8 cellular contexts compared by ENCODE assay signal in the genomic region with DNA sequence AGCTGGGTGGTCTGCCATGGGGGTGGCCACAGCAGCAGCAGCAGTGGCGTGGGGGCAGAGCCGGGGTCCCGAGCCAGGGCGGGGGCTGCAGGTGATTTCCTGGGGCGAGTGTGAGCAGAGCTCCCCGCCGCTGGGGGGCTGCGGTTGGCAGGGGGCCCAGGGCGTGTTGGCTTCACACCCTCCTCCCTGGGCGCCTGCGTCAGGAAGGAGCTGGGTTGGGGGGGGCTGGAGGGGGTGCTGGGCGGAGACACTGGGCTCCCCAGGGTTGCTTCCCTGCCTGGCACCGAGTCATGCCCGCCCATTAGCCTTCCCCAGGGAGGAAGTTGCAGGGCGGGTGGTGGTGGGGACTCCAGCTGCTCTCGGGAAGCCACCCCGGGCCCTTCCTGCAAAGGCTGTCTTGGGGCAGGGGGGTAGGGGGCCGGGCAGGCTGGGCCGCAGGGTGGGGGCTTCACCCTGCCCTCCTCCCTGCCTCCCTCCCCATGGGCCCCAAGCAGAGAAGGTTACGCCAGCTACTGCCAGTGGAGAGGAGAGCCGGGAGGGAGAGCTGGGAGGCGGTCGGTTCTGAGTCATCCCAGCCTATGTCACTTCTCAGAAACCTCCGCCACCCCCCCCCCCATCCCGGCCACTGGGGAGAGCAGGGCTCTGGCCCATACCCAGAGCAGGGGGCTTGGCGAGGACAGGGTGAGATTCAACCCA. TPM values are rescaled to one million over a fixed set of nuclear protein-coding genes. Genes with fewer than 3 reads are reported as not detected.
DNase-seq lines count a peak whose midpoint lies in the region; ATAC-seq and TF ChIP-seq lines count a peak whose summit lies in the region.

No MANE protein-coding gene starts in this region.

- peak overlapping the region; percentile 89 for H3K27ac Mint-ChIP-seq in activated CD4-positive, alpha-beta T cell treated with anti-CD3 and anti-CD28 coated beads, Interleukin-2, amount 10 ng/mL, durations not matched to agents 24 days and 14 days
- H3K27ac Mint-ChIP-seq in memory B cell: peak overlapping the region; percentile 85
- H3K27ac Mint-ChIP-seq in stimulated activated memory B cell treated with anti-CD40 and anti-IgM and Interleukin-4, amounts not matched to agents 10 μg/mL and 1 μg/mL and 100 μg/mL, for 72 hours: peak overlapping the region; percentile 94

- DNase-seq in GM04504 (ENCODE audit: low read depth) (peak; percentile 96), NCI-H2081 (lab: John Stamatoyannopoulos, UW) (peak; percentile 91), dorsolateral prefrontal cortex (peak in 9 of 10 donors; percentile 73 to 93 (median 90)), memory B cell (ENCODE audit: low spot score in 2 of 2) (peak; percentile 65 to 79), GM13976 (ENCODE audit: low spot score) (no peak), SHP77 treated with DMSO at 0.1 percent for 48 hours (lab: John Stamatoyannopoulos, UW) (no peak)
- DNase-seq in activated CD4-positive, alpha-beta T cell treated with anti-CD3 and anti-CD28 coated beads, Interleukin-2, amount 10 ng/mL, durations not matched to agents 24 days and 14 days: peak; percentile 88

- intact Hi-C loops in activated CD4-positive, alpha-beta T cell treated with anti-CD3 and anti-CD28 coated beads, Interleukin-2, amount 10 ng/mL, durations not matched to agents 24 days and 14 days (cut with micrococcal nuclease): no loop called here
- intact Hi-C loops in dorsolateral prefrontal cortex (cut with DNase I): no loop called here

- no peaks in the 10 kb centered on the region for H3K27me3 ChIP-seq in dorsolateral prefrontal cortex

- peak overlapping the region; percentile 97 for H3K4me3 Mint-ChIP-seq in activated CD4-positive, alpha-beta T cell treated with anti-CD3 and anti-CD28 coated beads, Interleukin-2, amount 10 ng/mL, durations not matched to agents 24 days and 14 days
- peak overlapping the region; percentile 91 for H3K4me3 Mint-ChIP-seq in memory B cell
- peak overlapping the region; percentile 95 for H3K4me3 Mint-ChIP-seq in stimulated activated memory B cell treated with anti-CD40 and anti-IgM and Interleukin-4, amounts not matched to agents 10 μg/mL and 1 μg/mL and 100 μg/mL, for 72 hours

- peak overlapping the region; percentile 90 to 100 (median 99) for H3K27ac ChIP-seq in dorsolateral prefrontal cortex

- no peaks in the 10 kb centered on the region for H3K27me3 Mint-ChIP-seq in activated CD4-positive, alpha-beta T cell treated with anti-CD3 and anti-CD28 coated beads, Interleukin-2, amount 10 ng/mL, durations not matched to agents 24 days and 14 days
- H3K27me3 Mint-ChIP-seq in memory B cell: no peaks in the 10 kb centered on the region
- H3K27me3 Mint-ChIP-seq in stimulated activated memory B cell treated with anti-CD40 and anti-IgM and Interleukin-4, amounts not matched to agents 10 μg/mL and 1 μg/mL and 100 μg/mL, for 72 hours: no peaks in the 10 kb centered on the region

- TF ChIP-seq CTCF in dorsolateral prefrontal cortex (IDR thresholded peaks at IDR 0.05 in 54 of 56, conservative IDR thresholded peaks at IDR 0.05 in 2 of 56; ENCODE audit: low read depth in 1 of 56, partially characterized antibody in 56 of 56) (peak in 15 of 56 donors; percentile 0 to 22 (median 11)), GM13976 (IDR thresholded peaks at IDR 0.05; ENCODE audit: borderline replicate concordance, control extremely low read depth, extremely low read depth, insufficient read depth, missing control alignments) (no peak)

- peaks cover 20% of the 10 kb centered on the region for H3K4me1 Mint-ChIP-seq in activated CD4-positive, alpha-beta T cell treated with anti-CD3 and anti-CD28 coated beads, Interleukin-2, amount 10 ng/mL, durations not matched to agents 24 days and 14 days
- peaks cover 13% of the 10 kb centered on the region for H3K4me1 Mint-ChIP-seq in memory B cell
- H3K4me1 Mint-ChIP-seq in stimulated activated memory B cell treated with anti-CD40 and anti-IgM and Interleukin-4, amounts not matched to agents 10 μg/mL and 1 μg/mL and 100 μg/mL, for 72 hours: peaks cover 42% of the 10 kb centered on the region

- in situ Hi-C loops in GM13976 (cut with MboI; ENCODE audit: low sequenced_read_pairs, unreplicated experiment): no loop called here

- ATAC-seq in memory B cell (ENCODE audit: low read depth): peak; percentile 28
- peak; percentile 35 for ATAC-seq in stimulated activated memory B cell treated with anti-CD40 and anti-IgM and Interleukin-4, amounts not matched to agents 10 μg/mL and 1 μg/mL and 100 μg/mL, for 72 hours

- no peaks in the 10 kb centered on the region for H3K9me3 Mint-ChIP-seq in activated CD4-positive, alpha-beta T cell treated with anti-CD3 and anti-CD28 coated beads, Interleukin-2, amount 10 ng/mL, durations not matched to agents 24 days and 14 days
- no peaks in the 10 kb centered on the region for H3K9me3 Mint-ChIP-seq in memory B cell
- H3K9me3 Mint-ChIP-seq in stimulated activated memory B cell treated with anti-CD40 and anti-IgM and Interleukin-4, amounts not matched to agents 10 μg/mL and 1 μg/mL and 100 μg/mL, for 72 hours: no peaks in the 10 kb centered on the region

- H3K36me3 Mint-ChIP-seq in activated CD4-positive, alpha-beta T cell treated with anti-CD3 and anti-CD28 coated beads, Interleukin-2, amount 10 ng/mL, durations not matched to agents 24 days and 14 days (ENCODE audit: low read depth): peaks cover 49% of the 10 kb centered on the region
- peaks cover 17% of the 10 kb centered on the region for H3K36me3 Mint-ChIP-seq in memory B cell
- H3K36me3 Mint-ChIP-seq in stimulated activated memory B cell treated with anti-CD40 and anti-IgM and Interleukin-4, amounts not matched to agents 10 μg/mL and 1 μg/mL and 100 μg/mL, for 72 hours: peaks cover 44% of the 10 kb centered on the region

- peak overlapping the region; percentile 12 to 91 (median 78) for H3K4me3 ChIP-seq in dorsolateral prefrontal cortex

RNA-seq across cellular contexts. Expression of gene MIDN, which starts 4.6 kb away (rescaled TPM):
- 72.3 and 82.4 TPM in 2 replicates for total RNA-seq in activated CD4-positive, alpha-beta T cell treated with anti-CD3 and anti-CD28 coated beads, Interleukin-2, amount 10 ng/mL, durations not matched to agents 24 days and 14 days
- 100 to 1,000 TPM in 4 of 120 experiments, 10 to 100 TPM in 116; 19.9 to 116 (median 36.5) TPM for total RNA-seq in dorsolateral prefrontal cortex

RNA-seq across cellular contexts. Expression of gene ATP5F1D, which starts 11.4 kb away (rescaled TPM):
- 254 and 269 TPM in 2 replicates for total RNA-seq in activated CD4-positive, alpha-beta T cell treated with anti-CD3 and anti-CD28 coated beads, Interleukin-2, amount 10 ng/mL, durations not matched to agents 24 days and 14 days
- total RNA-seq in dorsolateral prefrontal cortex: 100 to 1,000 TPM; 170 to 316 (median 242) TPM

RNA-seq across cellular contexts. Expression of gene CBARP, which starts 15.2 kb away (rescaled TPM):
- total RNA-seq in activated CD4-positive, alpha-beta T cell treated with anti-CD3 and anti-CD28 coated beads, Interleukin-2, amount 10 ng/mL, durations not matched to agents 24 days and 14 days: 1.7 and 1.9 TPM in 2 replicates
- 10 to 100 TPM in 119 of 120 experiments, 1 to 10 TPM in 1; 9.5 to 47.7 (median 25.8) TPM for total RNA-seq in dorsolateral prefrontal cortex

RNA-seq across cellular contexts. Expression of gene CIRBP, which starts 16.2 kb away (rescaled TPM):
- total RNA-seq in activated CD4-positive, alpha-beta T cell treated with anti-CD3 and anti-CD28 coated beads, Interleukin-2, amount 10 ng/mL, durations not matched to agents 24 days and 14 days: 237 TPM in 2 replicates
- 100 to 1,000 TPM; 215 to 736 (median 434) TPM for total RNA-seq in dorsolateral prefrontal cortex

RNA-seq across cellular contexts. Expression of gene FAM174C, which starts 22.4 kb away (rescaled TPM):
- 115 and 126 TPM in 2 replicates for total RNA-seq in activated CD4-positive, alpha-beta T cell treated with anti-CD3 and anti-CD28 coated beads, Interleukin-2, amount 10 ng/mL, durations not matched to agents 24 days and 14 days
- total RNA-seq in dorsolateral prefrontal cortex: 10 to 100 TPM; 16.2 to 44.5 (median 25.3) TPM

Comparison
In these comparisons a context has a peak if more than half of its experiments do, and no peak if none do; other contexts are left out.
1. DNase-seq: peak in GM04504 (single experiment), NCI-H2081 (2 of 2), activated CD4-positive, alpha-beta T cell treated with anti-CD3 and anti-CD28 coated beads, Interleukin-2, amount 10 ng/mL, durations not matched to agents 24 days and 14 days (single experiment), dorsolateral prefrontal cortex (9 of 10) and memory B cell (2 of 2); none in GM13976 (single experiment) and SHP77 treated with DMSO at 0.1 percent for 48 hours (single experiment).
2. Peak in every context shown above with its lines, with median percentiles within 50 percentile points of each other: H3K27ac Mint-ChIP-seq and H3K4me3 Mint-ChIP-seq.